1 cellular context compared by ENCODE assay signal in genomic region chr3:10337323-10338163, GRCh38.
A peak's percentile ranks its signal among the peaks of the same experiment; 100 is the strongest.
TF ChIP-seq lines count a peak whose summit lies in the region.

No MANE protein-coding gene starts in this region.

TF ChIP-seq in K562, 482 proteins besides CTCF, POLR2A, EP300 and RAD21 (continued from another document):
- TF ChIP-seq ARID4B (CRISPR knock-in tag; IDR thresholded peaks at IDR 0.05) (0 out of 2 replicates have a peak, but pooled peaks have one; percentile 40), STAG1 (CRISPR knock-in tag; IDR thresholded peaks at IDR 0.05; ENCODE audit: borderline replicate concordance) (0 out of 2 replicates have a peak, but pooled peaks have one; percentile 7), RFX7 (CRISPR knock-in tag; IDR thresholded peaks at IDR 0.05) (no peak), MAX (CRISPR knock-in tag; IDR thresholded peaks at IDR 0.05) (peak; percentile 66), MAFK (IDR thresholded peaks at IDR 0.05; ENCODE audit: low read length) (no peak), PYGO2 (tag; IDR thresholded peaks at IDR 0.05) (no peak), TCF3 (CRISPR knock-in tag; IDR thresholded peaks at IDR 0.05) (no peak), SFPQ (IDR thresholded peaks at IDR 0.05; ENCODE audit: low read depth, low read length) (no peak), XRCC5 (IDR thresholded peaks at IDR 0.05; ENCODE audit: low read depth, low read length) (no peak), CTCFL (IDR thresholded peaks at IDR 0.05; ENCODE audit: borderline replicate concordance, insufficient read depth, low read depth, low read length, poor library complexity, severe bottlenecking) (peak; percentile 55), E2F3 (CRISPR knock-in tag; IDR thresholded peaks at IDR 0.05) (no peak), USF1 (CRISPR knock-in tag; IDR thresholded peaks at IDR 0.05) (peak; percentile 42; the same call in 1 of the 2 replicates), CEBPG (CRISPR knock-in tag; IDR thresholded peaks at IDR 0.05) (0 out of 2 replicates have a peak, but pooled peaks have one; percentile 8), CEBPG (tag; conservative IDR thresholded peaks at IDR 0.05 in 1 of 2, IDR thresholded peaks at IDR 0.05 in 1 of 2) (no peak), POLR3G (IDR thresholded peaks at IDR 0.05; ENCODE audit: extremely low read depth, insufficient read length, insufficient replicate concordance) (no peak), TRIM25 (IDR thresholded peaks at IDR 0.05; ENCODE audit: borderline replicate concordance) (no peak), NFXL1 (CRISPR knock-in tag; IDR thresholded peaks at IDR 0.05) (no peak), TEAD4 (IDR thresholded peaks at IDR 0.05; ENCODE audit: low read length) (no peak), TEAD4 (CRISPR knock-in tag; IDR thresholded peaks at IDR 0.05; ENCODE audit: borderline replicate concordance) (0 out of 2 replicates have a peak, but pooled peaks have one; percentile 37), FOS (IDR thresholded peaks at IDR 0.05; ENCODE audit: extremely low read depth, insufficient read length) (no peak), SAFB2 (IDR thresholded peaks at IDR 0.05; ENCODE audit: borderline replicate concordance, low read depth, low read length, severe bottlenecking) (no peak)
TF ChIP-seq in K562: peak in this region for 7.
